Comparison of ENCODE assay signal across 21 cellular contexts in the genomic region with DNA sequence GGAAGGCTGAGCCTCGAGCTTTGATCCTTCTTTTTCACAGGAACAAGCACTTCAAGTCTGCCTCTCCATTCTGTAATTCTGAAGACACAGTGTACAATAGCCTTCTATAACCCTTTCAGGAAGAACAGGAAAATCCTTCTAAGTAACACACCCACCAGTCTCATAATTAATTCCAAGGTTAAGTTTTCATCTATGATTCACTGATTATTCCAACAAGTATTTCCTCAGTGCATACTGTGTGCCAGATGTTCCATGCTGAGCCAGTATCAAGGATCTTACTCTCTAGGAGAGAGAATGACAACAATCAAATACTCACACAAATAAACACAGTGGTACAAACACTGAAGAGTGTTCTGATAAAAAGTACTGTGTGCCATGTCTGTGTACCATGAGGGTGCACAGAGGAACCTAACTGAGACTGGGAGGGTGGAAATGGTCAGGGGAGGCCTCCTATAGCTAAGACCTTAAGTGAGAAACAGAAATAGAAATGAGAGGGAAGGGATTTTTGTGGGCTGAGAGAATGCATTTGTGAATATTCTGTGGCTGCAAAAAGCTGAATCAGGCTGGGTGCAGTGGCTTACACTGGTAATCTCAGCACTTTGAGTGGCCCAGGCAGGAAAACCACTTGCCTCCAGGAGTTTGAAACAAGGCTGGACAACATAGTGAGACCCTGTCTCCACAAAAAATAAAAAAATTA. TPM values are rescaled to one million over a fixed set of nuclear protein-coding genes. Genes with fewer than 3 reads are reported as not detected.
A peak's percentile ranks its signal among the peaks of the same experiment; 100 is the strongest.
DNase-seq lines count a peak whose midpoint lies in the region; ATAC-seq and TF ChIP-seq lines count a peak whose summit lies in the region.
"Had no signal": no experiment of that assay in that cellular context is flagged by ENCODE, and none has a peak within 500 bp of the region (broad histone marks: within the 10 kb centered on the region; RNA-seq: fewer than 3 reads in every experiment).

No MANE protein-coding gene starts in this region.

- peak; percentile 76 for ATAC-seq in RWPE2 (ENCODE audit: low read depth)
- ATAC-seq in HG03342 (IDR thresholded peaks at IDR 0.05; ENCODE audit: unreplicated experiment), result no peak
- ATAC-seq: GM12878, left cardiac atrium, right lobe of liver, SK-N-SH treated with all-trans-retinoic acid at 6 μM for 48 hours had no signal

- no peak for TF ChIP-seq CTCF in RWPE2 (IDR thresholded peaks at IDR 0.05; ENCODE audit: poor library complexity, severe bottlenecking)
- no peak for TF ChIP-seq CTCF in esophagus squamous epithelium (IDR thresholded peaks at IDR 0.05)

- H3K27me3 ChIP-seq in RWPE2 (ENCODE audit: insufficient read depth, poor library complexity, severe bottlenecking) (no peaks in the 10 kb centered on the region), esophagus squamous epithelium (peaks cover 0 to 5% (median 0%) of the 10 kb centered on the region in 4 donors)
- H3K27me3 ChIP-seq: uterus had no signal

- 13 to 17% methylated on average over 1 of the region's 1 CpG for WGBS in esophagus squamous epithelium, 2 donors

- DNase-seq in EL (peak; percentile 16), RWPE2 (ENCODE audit: low spot score) (no peak), esophagus squamous epithelium (lab: John Stamatoyannopoulos, UW) (no peak), non-pigmented ciliary epithelial cell (ENCODE audit: low read depth) (peak; percentile 54), NCI-H187 treated with DMSO at 0.1 percent for 48 hours (lab: John Stamatoyannopoulos, UW) (no peak), HuH-7 (ENCODE audit: low spot score) (no peak)
- no peak for DNase-seq in stimulated activated CD8-positive, alpha-beta memory T cell treated with anti-CD3 and anti-CD28 coated beads, Interleukin-4, amount 100 ng/mL, for 48 hours
- DNase-seq: activated gamma-delta T cell; AML-193; COR-L47; left cardiac atrium; NCI-H1048; NCI-H2107; right lobe of liver; stimulated activated CD4-positive, alpha-beta T cell treated with anti-CD3 and anti-CD28 coated beads, Interleukin-2, amount 100 ng/mL, for 24 hours; uterus had no signal

- H3K36me3 ChIP-seq in RWPE2 (ENCODE audit: low read depth) (no peaks in the 10 kb centered on the region), esophagus squamous epithelium (no peaks in the 10 kb centered on the region)
- H3K36me3 ChIP-seq: right lobe of liver, uterus had no signal

- H3K27ac ChIP-seq in RWPE2 (ENCODE audit: poor library complexity, severe bottlenecking), result no peak overlapping the region
- H3K27ac ChIP-seq in esophagus squamous epithelium, result peak overlapping the region in 3 of 4 donors; percentile 37 to 60 (median 49)
- H3K27ac ChIP-seq: coronary artery, PC-9, right lobe of liver, uterus had no signal

- TF ChIP-seq POLR2A in esophagus squamous epithelium (IDR thresholded peaks at IDR 0.05), result no peak

- intact Hi-C loops in esophagus squamous epithelium (cut with DNase I), result no loop called here

- H3K9me3 ChIP-seq in RWPE2 (ENCODE audit: severe bottlenecking) (peaks cover 2% of the 10 kb centered on the region), esophagus squamous epithelium (no peaks in the 10 kb centered on the region)
- H3K9me3 ChIP-seq: right lobe of liver, uterus had no signal

- H3K4me3 ChIP-seq in RWPE2 (ENCODE audit: severe bottlenecking) (no peak overlapping the region), esophagus squamous epithelium (no peak overlapping the region)
- H3K4me3 ChIP-seq: coronary artery, GM12878, PC-9, right lobe of liver, uterus had no signal

- peaks cover 4% of the 10 kb centered on the region for H3K4me1 ChIP-seq in RWPE2 (ENCODE audit: insufficient read depth, poor library complexity, severe bottlenecking)
- peaks cover 0 to 17% (median 6%) of the 10 kb centered on the region in 3 donors for H3K4me1 ChIP-seq in esophagus squamous epithelium
- H3K4me1 ChIP-seq: right lobe of liver, uterus had no signal

RNA-seq across cellular contexts. Expression of gene MTLN, which starts 7.3 kb away (rescaled TPM):
- total RNA-seq in esophagus squamous epithelium, result 100 to 1,000 TPM in 1 of 4 donors, 10 to 100 TPM in 3; 59.3 to 117 (median 78.2) TPM

RNA-seq across cellular contexts. Expression of gene NPHP1, which starts 14.8 kb away (rescaled TPM):
- total RNA-seq in esophagus squamous epithelium, result 1 to 10 TPM in 3 of 4 donors, under 1 TPM in 1; 0.57 to 3.8 (median 1.5) TPM

Comparison
In these comparisons a context has a peak if more than half of its experiments do, and no peak if none do; other contexts are left out.
1. DNase-seq: peak in EL (single experiment) and non-pigmented ciliary epithelial cell (single experiment); none in RWPE2 (single experiment), esophagus squamous epithelium (single experiment), stimulated activated CD8-positive, alpha-beta memory T cell treated with anti-CD3 and anti-CD28 coated beads, Interleukin-4, amount 100 ng/mL, for 48 hours (single experiment), NCI-H187 treated with DMSO at 0.1 percent for 48 hours (single experiment) and HuH-7 (single experiment).